ENCODE assay signal across 11 cellular contexts in the genomic region with DNA sequence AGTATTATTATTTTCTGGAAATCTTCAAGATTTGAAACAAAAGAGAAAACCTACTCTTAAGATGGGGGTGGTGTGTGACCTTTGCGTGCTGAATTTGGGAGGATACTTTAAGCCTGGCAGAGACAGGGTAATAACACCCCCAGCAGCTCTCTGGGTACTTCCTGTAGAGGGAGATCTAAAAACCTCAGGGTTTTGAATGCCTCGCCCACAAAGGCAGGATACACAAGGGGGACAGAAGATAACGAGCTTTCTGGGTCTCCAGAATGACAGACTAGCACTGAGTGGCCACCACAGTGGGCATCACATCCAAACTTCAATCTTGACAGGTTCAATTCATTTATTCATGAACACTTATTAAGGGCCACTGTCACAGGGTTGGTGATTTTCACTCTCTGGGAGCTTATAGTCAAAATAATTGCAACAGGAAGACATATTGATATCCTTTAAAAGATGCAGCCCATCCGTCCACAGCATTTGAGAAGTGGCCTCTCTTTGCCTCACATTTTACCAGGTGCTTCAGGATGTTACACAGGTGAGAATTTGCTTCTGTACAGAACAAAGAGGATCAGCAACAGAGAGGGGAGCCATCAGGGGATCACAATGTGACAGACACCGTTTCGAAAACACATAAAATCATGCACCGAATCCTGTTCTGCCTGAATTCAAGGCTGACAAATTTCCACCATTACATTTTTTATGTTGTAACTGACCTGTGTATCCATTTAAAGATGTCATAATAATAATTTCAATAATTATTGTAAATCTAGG. TPM values are rescaled to one million over a fixed set of nuclear protein-coding genes. Genes with fewer than 3 reads are reported as not detected.
A peak's percentile ranks its signal among the peaks of the same experiment; 100 is the strongest.
DNase-seq lines count a peak whose midpoint lies in the region; ATAC-seq and TF ChIP-seq lines count a peak whose summit lies in the region.
"Had no signal": no experiment of that assay in that cellular context is flagged by ENCODE, and none has a peak within 500 bp of the region (broad histone marks: within the 10 kb centered on the region; RNA-seq: fewer than 3 reads in every experiment).

No MANE protein-coding gene starts in this region.

- no peak for TF ChIP-seq POLR2A in NB4 (IDR thresholded peaks at IDR 0.05; ENCODE audit: extremely low read depth, insufficient read length)

- H3K36me3 Mint-ChIP-seq in natural killer cell treated with Interleukin-12 subunit alpha and Interleukin-12 subunit beta and Interleukin-15 and Interleukin-18, amount 100 ng/mL, for 72 hours = no peaks in the 10 kb centered on the region

- TF ChIP-seq CTCF in NB4 (IDR thresholded peaks at IDR 0.05; ENCODE audit: low read depth, low read length) = no peak

- peak; percentile 86 for DNase-seq in DMS79 treated with DMSO at 0.1 percent for 48 hours (lab: John Stamatoyannopoulos, UW)
- peak; percentile 32 for DNase-seq in NB4 (ENCODE audit: low read depth)
- DNase-seq in activated T-cell treated with anti-CD3 and anti-CD28 coated beads, Interleukin-2, amount 50 U/mL, for 48 hours = peak; percentile 30 to 41
- no peak for DNase-seq in natural killer cell treated with Interleukin-12 subunit alpha and Interleukin-12 subunit beta and Interleukin-15 and Interleukin-18, amount 100 ng/mL, for 72 hours (ENCODE audit: low spot score)
- no peak for DNase-seq in cortex of kidney (lab: John Stamatoyannopoulos, UW)
- DNase-seq: stimulated activated CD4-positive, alpha-beta T cell treated with anti-CD3 and anti-CD28 coated beads, Interleukin-2, amount 100 ng/mL, for 24 hours had no signal

- H3K9me3 Mint-ChIP-seq in natural killer cell treated with Interleukin-12 subunit alpha and Interleukin-12 subunit beta and Interleukin-15 and Interleukin-18, amount 100 ng/mL, for 72 hours = no peaks in the 10 kb centered on the region
- H3K9me3 Mint-ChIP-seq: neural crest cell had no signal

- H3K27ac Mint-ChIP-seq in natural killer cell treated with Interleukin-12 subunit alpha and Interleukin-12 subunit beta and Interleukin-15 and Interleukin-18, amount 100 ng/mL, for 72 hours = peak overlapping the region; percentile 56 to 87

- peak; percentile 79 to 86 for ATAC-seq in natural killer cell treated with Interleukin-12 subunit alpha and Interleukin-12 subunit beta and Interleukin-15 and Interleukin-18, amount 100 ng/mL, for 72 hours
- ATAC-seq in GM19035 (IDR thresholded peaks at IDR 0.05; ENCODE audit: unreplicated experiment) (no peak), HG02588 (IDR thresholded peaks at IDR 0.05; ENCODE audit: unreplicated experiment) (no peak), HG02840 (IDR thresholded peaks at IDR 0.05; ENCODE audit: low FRiP score, unreplicated experiment) (no peak)
- ATAC-seq: SK-N-SH treated with all-trans-retinoic acid at 6 μM for 48 hours had no signal

- H3K4me3 Mint-ChIP-seq in natural killer cell treated with Interleukin-12 subunit alpha and Interleukin-12 subunit beta and Interleukin-15 and Interleukin-18, amount 100 ng/mL, for 72 hours = peak overlapping the region; percentile 55
- H3K4me3 Mint-ChIP-seq: neural crest cell had no signal

- peaks cover 17 to 20% of the 10 kb centered on the region in 2 donors for H3K4me1 Mint-ChIP-seq in natural killer cell treated with Interleukin-12 subunit alpha and Interleukin-12 subunit beta and Interleukin-15 and Interleukin-18, amount 100 ng/mL, for 72 hours (ENCODE audit: low read depth in 2 of 2)

- H3K27me3 Mint-ChIP-seq in natural killer cell treated with Interleukin-12 subunit alpha and Interleukin-12 subunit beta and Interleukin-15 and Interleukin-18, amount 100 ng/mL, for 72 hours = no peaks in the 10 kb centered on the region

- H3K4me3 ChIP-seq in NB4 (ENCODE audit: low read depth, low read length) = no peak overlapping the region

RNA-seq across cellular contexts. Expression of a gene that starts 14.3 kb away (rescaled TPM):
- not detected for total RNA-seq in natural killer cell treated with Interleukin-12 subunit alpha and Interleukin-12 subunit beta and Interleukin-15 and Interleukin-18, amount 100 ng/mL, for 72 hours
- total RNA-seq: neural crest cell had no signal

RNA-seq across cellular contexts. Expression of a gene that starts 46.2 kb away (rescaled TPM):
- total RNA-seq in natural killer cell treated with Interleukin-12 subunit alpha and Interleukin-12 subunit beta and Interleukin-15 and Interleukin-18, amount 100 ng/mL, for 72 hours = 10 to 100 TPM; 11.3 to 17.7 TPM

RNA-seq across cellular contexts. Expression of a gene that starts 50.0 kb away (rescaled TPM):
- not detected for total RNA-seq in natural killer cell treated with Interleukin-12 subunit alpha and Interleukin-12 subunit beta and Interleukin-15 and Interleukin-18, amount 100 ng/mL, for 72 hours
- total RNA-seq: neural crest cell had no signal

Comparison
In these comparisons a context has a peak if more than half of its experiments do, and no peak if none do; other contexts are left out.
1. DNase-seq: peak in DMS79 treated with DMSO at 0.1 percent for 48 hours (single experiment), NB4 (single experiment) and activated T-cell treated with anti-CD3 and anti-CD28 coated beads, Interleukin-2, amount 50 U/mL, for 48 hours (2 of 2); none in natural killer cell treated with Interleukin-12 subunit alpha and Interleukin-12 subunit beta and Interleukin-15 and Interleukin-18, amount 100 ng/mL, for 72 hours (single experiment) and cortex of kidney (single experiment).
2. ATAC-seq: peak in natural killer cell treated with Interleukin-12 subunit alpha and Interleukin-12 subunit beta and Interleukin-15 and Interleukin-18, amount 100 ng/mL, for 72 hours (2 of 2); none in GM19035 (single experiment), HG02588 (single experiment) and HG02840 (single experiment).